ENCODE assay signal across 28 cellular contexts in genomic region chr16:19945934-19946333, GRCh38.
"Had no signal": no experiment of that assay in that cellular context is flagged by ENCODE, and none has a peak within 500 bp of the region (broad histone marks: within the 10 kb centered on the region; RNA-seq: fewer than 3 reads in every experiment).

No MANE protein-coding gene starts in this region.

- H3K27ac Mint-ChIP-seq: immature natural killer cell, mesothelial cell of epicardium, naive B cell had no signal

- H3K27me3 ChIP-seq: esophagus squamous epithelium, gastrocnemius medialis, left lung had no signal

- H3K36me3 ChIP-seq: esophagus squamous epithelium, gastrocnemius medialis, heart right ventricle, left lung, lower lobe of right lung had no signal

- H3K4me3 ChIP-seq: coronary artery, dorsolateral prefrontal cortex, esophagus squamous epithelium, gastrocnemius medialis, heart right ventricle, left lung, lower lobe of right lung, mucosa of descending colon had no signal

- H3K36me3 Mint-ChIP-seq: immature natural killer cell, mesothelial cell of epicardium, naive B cell had no signal

- FAIRE-seq: colon, endothelial cell of umbilical vein, keratinocyte had no signal

- H3K4me1 ChIP-seq: esophagus squamous epithelium, gastrocnemius medialis, heart right ventricle, left lung, lower lobe of right lung had no signal

- H3K9me3 Mint-ChIP-seq: immature natural killer cell, mesothelial cell of epicardium had no signal

- H3K4me3 Mint-ChIP-seq: immature natural killer cell, mesothelial cell of epicardium, naive B cell had no signal

- H3K27ac ChIP-seq: coronary artery, dorsolateral prefrontal cortex, epithelial cell of prostate, esophagus squamous epithelium, gastrocnemius medialis, heart right ventricle, left lung, lower lobe of right lung had no signal

- H3K9me3 ChIP-seq: esophagus squamous epithelium, gastrocnemius medialis, heart right ventricle, left lung, lower lobe of right lung, mucosa of descending colon had no signal

- ATAC-seq: esophagus mucosa, gastrocnemius medialis, heart right ventricle, left cardiac atrium, left lung, left ventricle myocardium superior, lower lobe of right lung, mucosa of descending colon had no signal

- DNase-seq: dermis blood vessel endothelial cell; dorsolateral prefrontal cortex; effector CD4-positive, alpha-beta T cell; effector memory CD4-positive, alpha-beta T cell; erythroblast; esophagus squamous epithelium; foreskin fibroblast; foreskin melanocyte; gastrocnemius medialis; glutamatergic neuron; head of caudate nucleus; heart right ventricle; hippocampal formation; immature natural killer cell; left cardiac atrium; left lung; left ventricle myocardium superior; lower lobe of right lung; mesenchymal stem cell; mucosa of descending colon; naive B cell had no signal

- H3K4me1 Mint-ChIP-seq: immature natural killer cell, mesothelial cell of epicardium, naive B cell had no signal
